22 cellular contexts compared by ENCODE assay signal in the genomic region with DNA sequence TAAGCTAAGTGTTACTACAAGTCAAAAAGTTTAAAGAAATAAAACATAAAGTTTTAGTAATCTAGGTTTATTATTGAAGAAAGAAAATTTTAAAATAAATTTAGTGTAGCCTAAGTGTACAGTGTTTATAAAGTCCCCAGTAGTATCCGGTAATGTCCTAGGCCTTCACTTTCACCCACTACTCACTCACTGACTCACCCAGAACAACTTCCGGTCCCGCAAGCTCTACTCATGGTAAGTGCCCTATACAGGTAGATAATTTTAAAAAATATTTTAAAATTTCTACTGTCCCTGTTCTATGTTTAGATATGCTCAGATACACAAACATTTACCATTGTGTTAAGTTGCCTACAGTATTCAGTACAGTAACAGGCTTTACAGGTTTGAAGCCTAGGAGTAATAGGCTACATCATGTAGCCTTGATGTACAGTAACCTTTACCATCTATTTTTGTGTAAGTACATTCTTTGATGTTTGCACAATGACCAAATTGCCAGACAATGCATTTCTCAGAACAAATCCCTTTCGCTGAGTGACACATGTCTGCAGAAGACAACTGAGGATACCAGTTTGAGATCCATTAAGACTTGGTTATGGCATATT.
DNase-seq lines count a peak whose midpoint lies in the region; ATAC-seq and TF ChIP-seq lines count a peak whose summit lies in the region.
"Had no signal": no experiment of that assay in that cellular context is flagged by ENCODE, and none has a peak within 500 bp of the region (broad histone marks: within the 10 kb centered on the region; RNA-seq: fewer than 3 reads in every experiment).

No MANE protein-coding gene starts in this region.

- H2AFZ ChIP-seq in mammary epithelial cell (ENCODE audit: low read depth, low read length), result no peak overlapping the region
- no peak overlapping the region for H2AFZ ChIP-seq in fibroblast of lung (ENCODE audit: low read length)

- H3K9me3 Mint-ChIP-seq in MCF 10A (ENCODE audit: unreplicated experiment) (no peaks in the 10 kb centered on the region), T-cell (peaks cover 0 to 5% (median 4%) of the 10 kb centered on the region in 3 donors)
- H3K9me3 Mint-ChIP-seq: H9, HFFc6 had no signal

- H3K79me2 ChIP-seq in mammary epithelial cell (ENCODE audit: insufficient read depth, low read length), result no peaks in the 10 kb centered on the region
- H3K79me2 ChIP-seq in fibroblast of lung (ENCODE audit: control insufficient read depth, insufficient read depth, low read length), result no peaks in the 10 kb centered on the region

- peak; percentile 66 for ATAC-seq in RWPE2 (ENCODE audit: low read depth)
- ATAC-seq in HG02571 (IDR thresholded peaks at IDR 0.05; ENCODE audit: unreplicated experiment), result no peak
- ATAC-seq in T-cell (replicated peaks in 1 of 4), result no peak
- ATAC-seq in GM18858 (IDR thresholded peaks at IDR 0.05; ENCODE audit: unreplicated experiment), result no peak

- CTCF ChIA-PET in MCF 10A (lab: Yijun Ruan, JAX) (interaction anchor here (0.9 kb wide), 1 partner anchor 15 kb away, joined by 4 read pairs; no protein-coding TSS in a partner anchor), mammary epithelial cell (lab: Charles Lee; ENCODE audit: low non-redundant PET) (interaction anchor here (0.6 kb wide), 1 partner anchor 203 kb away, joined by 4 read pairs; no protein-coding TSS in a partner anchor), T-cell (lab: Charles Lee) (no interaction called here)

- no peaks in the 10 kb centered on the region for H3K4me1 Mint-ChIP-seq in MCF 10A (ENCODE audit: insufficient read depth, unreplicated experiment)
- no peaks in the 10 kb centered on the region for H3K4me1 Mint-ChIP-seq in T-cell

- in situ Hi-C loops in mammary epithelial cell (cut with MboI; ENCODE audit: low sequenced_read_pairs in 2 of 2), result no loop called here

- 88% methylated on average over 4 of the region's 4 CpGs for WGBS in mammary epithelial cell (ENCODE audit: low coverage, missing lambda C conversion rate)

- TF ChIP-seq CTCF in MCF 10A (IDR thresholded peaks at IDR 0.05; ENCODE audit: unreplicated experiment), result no peak
- TF ChIP-seq CTCF in mammary epithelial cell (conservative IDR thresholded peaks at IDR 0.05 in 1 of 2, IDR thresholded peaks at IDR 0.05 in 1 of 2; ENCODE audit: extremely low read depth in 1 of 2, insufficient read depth in 1 of 2, low read depth in 1 of 2, low read length in 2 of 2), result no peak
- TF ChIP-seq CTCF in RWPE2 (IDR thresholded peaks at IDR 0.05; ENCODE audit: poor library complexity, severe bottlenecking), result no peak
- TF ChIP-seq CTCF in fibroblast of lung (conservative IDR thresholded peaks at IDR 0.05 in 1 of 2, IDR thresholded peaks at IDR 0.05 in 1 of 2; ENCODE audit: low read depth in 1 of 2, low read length in 2 of 2), result no peak

- no TSS peak for BruUV-seq in MCF 10A (replicated peaks; lab: Mats Ljungman, UMichigan)
- BruUV-seq in mammary epithelial cell (replicated peaks; lab: Mats Ljungman, UMichigan), result no TSS peak

- H3K4me3 ChIP-seq in mammary epithelial cell (replicated peaks in 1 of 3; ENCODE audit: insufficient read depth in 1 of 3, low read depth in 2 of 3, low read length in 3 of 3) (no peak overlapping the region), RWPE2 (ENCODE audit: severe bottlenecking) (no peak overlapping the region), fibroblast of lung (replicated peaks in 1 of 4; ENCODE audit: control extremely low read depth in 1 of 4, insufficient read depth in 1 of 4, low read depth in 3 of 4, low read length in 4 of 4) (no peak overlapping the region)

- POLR2A ChIA-PET in MCF 10A (lab: Yijun Ruan, JAX), result interaction anchor here (0.9 kb wide), 1 partner anchor 31 kb away, joined by 3 read pairs; no protein-coding TSS in a partner anchor
- POLR2A ChIA-PET in T-cell (lab: Charles Lee), result interaction anchor here in 1 of 2 donors (0.6 kb wide), 1 partner anchor 13 kb away, joined by 6 read pairs; no protein-coding TSS in a partner anchor

- intact Hi-C loops in MCF 10A (cut with micrococcal nuclease) (no loop called here), mammary epithelial cell (cut with micrococcal nuclease) (no loop called here)

- H3K27me3 Mint-ChIP-seq in MCF 10A (ENCODE audit: insufficient read depth, unreplicated experiment) (no peaks in the 10 kb centered on the region), T-cell (peaks cover 6 to 14% of the 10 kb centered on the region in 2 donors)

- H3K27me3 ChIP-seq in mammary epithelial cell (ENCODE audit: insufficient read depth, low read length) (no peaks in the 10 kb centered on the region), RWPE2 (ENCODE audit: insufficient read depth, poor library complexity, severe bottlenecking) (no peaks in the 10 kb centered on the region), fibroblast of lung (ENCODE audit: control insufficient read depth, insufficient read depth, low read length) (no peaks in the 10 kb centered on the region)

- no peaks in the 10 kb centered on the region for H3K9me3 ChIP-seq in mammary epithelial cell (replicated peaks; ENCODE audit: insufficient read depth, low read length)
- H3K9me3 ChIP-seq in RWPE2 (ENCODE audit: severe bottlenecking), result no peaks in the 10 kb centered on the region
- no peaks in the 10 kb centered on the region for H3K9me3 ChIP-seq in fibroblast of lung (ENCODE audit: control insufficient read depth, insufficient read depth, low read depth, low read length)

- H3K27ac Mint-ChIP-seq in MCF 10A (ENCODE audit: low read depth, unreplicated experiment) (no peak overlapping the region), T-cell (no peak overlapping the region)
- H3K27ac Mint-ChIP-seq: CD14-positive monocyte, HFFc6 had no signal

- peak; percentile 17 for DNase-seq in MCF 10A (ENCODE audit: unreplicated experiment)
- no peak for DNase-seq in mammary epithelial cell
- DNase-seq in RWPE2 (ENCODE audit: low spot score), result no peak
- peak; percentile 2 to 13 for DNase-seq in fibroblast of lung (ENCODE audit: low read depth in 2 of 2)
- DNase-seq in T-cell, result no peak
- DNase-seq: 8988T, DMS53, EL, H9, HFFc6, KG1, NCI-H1694, NCI-H2081, NCI-H345, NCI-H774, RPMI8226, SHP77 treated with DMSO at 0.1 percent for 48 hours, T-helper 1 cell had no signal

- no peak overlapping the region for H3K27ac ChIP-seq in mammary epithelial cell (ENCODE audit: insufficient read depth, low read depth, low read length)
- peak overlapping the region; percentile 31 for H3K27ac ChIP-seq in RWPE2 (ENCODE audit: poor library complexity, severe bottlenecking)
- H3K27ac ChIP-seq in fibroblast of lung (ENCODE audit: insufficient read depth, low read length), result no peak overlapping the region
- H3K27ac ChIP-seq: HL-60 had no signal

- H3K4me1 ChIP-seq in mammary epithelial cell (ENCODE audit: insufficient read depth, low read length) (peaks cover 4% of the 10 kb centered on the region), RWPE2 (ENCODE audit: insufficient read depth, poor library complexity, severe bottlenecking) (peaks cover 19% of the 10 kb centered on the region), fibroblast of lung (ENCODE audit: control insufficient read depth, extremely low read depth, insufficient read depth, low read length) (peaks cover 2% of the 10 kb centered on the region)

- no peak overlapping the region for H3K9ac ChIP-seq in mammary epithelial cell (ENCODE audit: insufficient read depth, low read length)
- no peak overlapping the region for H3K9ac ChIP-seq in fibroblast of lung (ENCODE audit: insufficient read depth, low read length)

- H3K36me3 ChIP-seq in mammary epithelial cell (ENCODE audit: insufficient read depth, low read length) (no peaks in the 10 kb centered on the region), RWPE2 (ENCODE audit: low read depth) (no peaks in the 10 kb centered on the region), fibroblast of lung (ENCODE audit: control insufficient read depth, insufficient read depth, low read length) (no peaks in the 10 kb centered on the region)

- H3K36me3 Mint-ChIP-seq in MCF 10A (ENCODE audit: insufficient read depth, unreplicated experiment), result peaks cover 7% of the 10 kb centered on the region
- H3K36me3 Mint-ChIP-seq in T-cell, result no peaks in the 10 kb centered on the region
- H3K36me3 Mint-ChIP-seq: CD14-positive monocyte had no signal

- H3K4me2 ChIP-seq in mammary epithelial cell (ENCODE audit: insufficient read depth, low read depth, low read length) (no peak overlapping the region), fibroblast of lung (ENCODE audit: extremely low read depth, insufficient read depth, low read length) (no peak overlapping the region)

- no peaks in the 10 kb centered on the region for H4K20me1 ChIP-seq in mammary epithelial cell (ENCODE audit: insufficient read depth, low read length)
- no peaks in the 10 kb centered on the region for H4K20me1 ChIP-seq in fibroblast of lung (ENCODE audit: control insufficient read depth, extremely low read depth, insufficient read depth, low read length)

- dilution Hi-C loops in mammary epithelial cell (cut with HindIII; ENCODE audit: low sequenced_read_pairs), result no loop called here

- H3K4me3 Mint-ChIP-seq in MCF 10A (ENCODE audit: unreplicated experiment), result no peak overlapping the region
- no peak overlapping the region for H3K4me3 Mint-ChIP-seq in T-cell
- H3K4me3 Mint-ChIP-seq: CD14-positive monocyte, H9, HFFc6 had no signal

Comparison
In these comparisons a context has a peak if more than half of its experiments do, and no peak if none do; other contexts are left out.
1. DNase-seq: peak in MCF 10A (single experiment) and fibroblast of lung (2 of 2); none in mammary epithelial cell (single experiment), RWPE2 (single experiment) and T-cell (0 of 34).
2. CTCF ChIA-PET loops: an anchor here in MCF 10A (0.9 kb wide) and mammary epithelial cell (0.6 kb wide); none called in T-cell.